ENCODE assay signal across 14 cellular contexts in genomic region chr13:110653851-110654250, GRCh38. TPM values are rescaled to one million over a fixed set of nuclear protein-coding genes. Genes with fewer than 3 reads are reported as not detected.
DNase-seq lines count a peak whose midpoint lies in the region; ATAC-seq and TF ChIP-seq lines count a peak whose summit lies in the region.
"Had no signal": no experiment of that assay in that cellular context is flagged by ENCODE, and none has a peak within 500 bp of the region (broad histone marks: within the 10 kb centered on the region; RNA-seq: fewer than 3 reads in every experiment).

No MANE protein-coding gene starts in this region.

- in situ Hi-C loops in ACHN (cut with HindIII; ENCODE audit: low pct_ligation_motif_present, low pct_unique_long_range_greater_than_20kb, low sequenced_read_pairs), result no loop called here

- H3K9me3 Mint-ChIP-seq in naive B cell (no peaks in the 10 kb centered on the region), osteocyte (ENCODE audit: unreplicated experiment) (peaks cover 9% of the 10 kb centered on the region)
- H3K9me3 Mint-ChIP-seq in stimulated activated memory B cell treated with anti-CD40 and anti-IgM and Interleukin-4, amounts not matched to agents 10 μg/mL and 1 μg/mL and 100 μg/mL, for 72 hours, result no peaks in the 10 kb centered on the region
- H3K9me3 Mint-ChIP-seq: CD8-positive, alpha-beta T cell had no signal

- H3K4me3 Mint-ChIP-seq in T-helper 17 cell (no peak overlapping the region), naive B cell (peak overlapping the region in 7 of 8 donors; percentile 63 to 88 (median 70)), osteocyte (ENCODE audit: unreplicated experiment) (no peak overlapping the region)
- no peak overlapping the region for H3K4me3 Mint-ChIP-seq in stimulated activated memory B cell treated with anti-CD40 and anti-IgM and Interleukin-4, amounts not matched to agents 10 μg/mL and 1 μg/mL and 100 μg/mL, for 72 hours
- H3K4me3 Mint-ChIP-seq: CD14-positive monocyte; CD8-positive, alpha-beta T cell had no signal

- H3K4me1 Mint-ChIP-seq in T-helper 17 cell (peaks cover 19% of the 10 kb centered on the region), naive B cell (peaks cover 53 to 86% (median 80%) of the 10 kb centered on the region in 3 donors), osteocyte (ENCODE audit: unreplicated experiment) (no peaks in the 10 kb centered on the region)
- peaks cover 80% of the 10 kb centered on the region for H3K4me1 Mint-ChIP-seq in stimulated activated memory B cell treated with anti-CD40 and anti-IgM and Interleukin-4, amounts not matched to agents 10 μg/mL and 1 μg/mL and 100 μg/mL, for 72 hours

- H3K36me3 Mint-ChIP-seq in T-helper 17 cell (ENCODE audit: low read depth), result peaks cover 4% of the 10 kb centered on the region
- peaks cover 7% of the 10 kb centered on the region in 2 donors for H3K36me3 Mint-ChIP-seq in naive B cell
- peaks cover 44% of the 10 kb centered on the region for H3K36me3 Mint-ChIP-seq in osteocyte (ENCODE audit: unreplicated experiment)
- peaks cover 39% of the 10 kb centered on the region for H3K36me3 Mint-ChIP-seq in stimulated activated memory B cell treated with anti-CD40 and anti-IgM and Interleukin-4, amounts not matched to agents 10 μg/mL and 1 μg/mL and 100 μg/mL, for 72 hours

- H3K9me3 ChIP-seq in T-helper 17 cell (ENCODE audit: control insufficient read depth, low read length, poor library complexity, severe bottlenecking), result no peaks in the 10 kb centered on the region

- peak overlapping the region; percentile 74 for H3K27ac Mint-ChIP-seq in T-helper 17 cell
- H3K27ac Mint-ChIP-seq in naive B cell, result peak overlapping the region in 4 of 6 donors; percentile 36 to 85 (median 74)
- no peak overlapping the region for H3K27ac Mint-ChIP-seq in osteocyte (ENCODE audit: unreplicated experiment)
- peak overlapping the region; percentile 55 for H3K27ac Mint-ChIP-seq in stimulated activated memory B cell treated with anti-CD40 and anti-IgM and Interleukin-4, amounts not matched to agents 10 μg/mL and 1 μg/mL and 100 μg/mL, for 72 hours
- H3K27ac Mint-ChIP-seq: CD8-positive, alpha-beta T cell had no signal

- no peak for ATAC-seq in T-helper 17 cell
- ATAC-seq in naive B cell (ENCODE audit: low read depth in 2 of 2), result no peak
- ATAC-seq in stimulated activated memory B cell treated with anti-CD40 and anti-IgM and Interleukin-4, amounts not matched to agents 10 μg/mL and 1 μg/mL and 100 μg/mL, for 72 hours, result no peak
- ATAC-seq in HG02678 (IDR thresholded peaks at IDR 0.05; ENCODE audit: unreplicated experiment), result no peak
- ATAC-seq: CD8-positive, alpha-beta T cell had no signal

- no peak for TF ChIP-seq CTCF in osteocyte (IDR thresholded peaks at IDR 0.05)

- H3K27me3 Mint-ChIP-seq in T-helper 17 cell, result no peaks in the 10 kb centered on the region
- no peaks in the 10 kb centered on the region for H3K27me3 Mint-ChIP-seq in naive B cell
- H3K27me3 Mint-ChIP-seq in osteocyte (ENCODE audit: unreplicated experiment), result no peaks in the 10 kb centered on the region
- H3K27me3 Mint-ChIP-seq in stimulated activated memory B cell treated with anti-CD40 and anti-IgM and Interleukin-4, amounts not matched to agents 10 μg/mL and 1 μg/mL and 100 μg/mL, for 72 hours, result no peaks in the 10 kb centered on the region

- DNase-seq in T-helper 17 cell (no peak), naive B cell (no peak), osteocyte (ENCODE audit: extremely low spot score, unreplicated experiment) (peak; percentile 75), HUDEP-2 (lab: John Stamatoyannopoulos, UW; ENCODE audit: unreplicated experiment in 76 of 76) (no peak), ACHN (no peak)
- DNase-seq: CD8-positive, alpha-beta T cell; COR-L47; DMS153; DMS79 treated with DMSO at 0.1 percent for 48 hours; EL; GM23248 had no signal

RNA-seq across cellular contexts. Expression of gene NAXD, which starts 38.5 kb away (rescaled TPM):
- total RNA-seq in T-helper 17 cell (10 to 100 TPM; 17.7 to 22.9 TPM), osteocyte (34.3 and 35.6 TPM in 2 replicates)
- polyA plus RNA-seq in naive B cell (ENCODE audit: low read depth in 6 of 6), result 10 to 100 TPM; 10.8 to 23.1 (median 15.4) TPM

RNA-seq across cellular contexts. Expression of gene CARS2, which starts 52.1 kb away (rescaled TPM):
- 10 to 100 TPM; 57.7 to 74.6 TPM for total RNA-seq in T-helper 17 cell
- polyA plus RNA-seq in naive B cell (ENCODE audit: low read depth in 6 of 6), result 10 to 100 TPM; 44.4 to 69.8 (median 52.9) TPM
- 57.1 and 62.2 TPM in 2 replicates for total RNA-seq in osteocyte

RNA-seq across cellular contexts. Expression of gene ING1, which starts 59.6 kb away (rescaled TPM):
- 10 to 100 TPM; 15.2 to 15.3 TPM for total RNA-seq in T-helper 17 cell
- 10 to 100 TPM; 16.8 to 29.2 (median 20.9) TPM for polyA plus RNA-seq in naive B cell (ENCODE audit: low read depth in 6 of 6)
- 21.8 and 23.2 TPM in 2 replicates for total RNA-seq in osteocyte

Comparison
In these comparisons a context has a peak if more than half of its experiments do, and no peak if none do; other contexts are left out.
1. H3K4me3 Mint-ChIP-seq: peak in naive B cell (7 of 8); none in T-helper 17 cell (single experiment), osteocyte (single experiment) and stimulated activated memory B cell treated with anti-CD40 and anti-IgM and Interleukin-4, amounts not matched to agents 10 μg/mL and 1 μg/mL and 100 μg/mL, for 72 hours (single experiment).